10 cellular contexts compared by ENCODE assay signal in genomic region chr17:60401819-60402218, GRCh38. TPM values are rescaled to one million over a fixed set of nuclear protein-coding genes. Genes with fewer than 3 reads are reported as not detected.
"Had no signal": no experiment of that assay in that cellular context is flagged by ENCODE, and none has a peak within 500 bp of the region (broad histone marks: within the 10 kb centered on the region; RNA-seq: fewer than 3 reads in every experiment).

No MANE protein-coding gene starts in this region.

- DNase-seq: IMR-90, KBM-7, KG1 had no signal

- H3K9ac ChIP-seq: KMS-11 had no signal

- H3K9me3 Mint-ChIP-seq: IgD-negative memory B cell had no signal

- H3K4me2 ChIP-seq: KMS-11 had no signal

- H3K36me3 Mint-ChIP-seq: IgD-negative memory B cell had no signal

- H3K27ac ChIP-seq: HL-60, KMS-11 had no signal

- H3K27ac Mint-ChIP-seq: IgD-negative memory B cell had no signal

- H3K27me3 Mint-ChIP-seq: IgD-negative memory B cell had no signal

- FAIRE-seq: HepG2, HTR-8/SVneo had no signal

RNA-seq across cellular contexts. Expression of gene CHCT1, which starts 20.5 kb away (rescaled TPM):
- total RNA-seq: HepG2, HT-29, HT1080, IMR-90 had no signal
- polyA plus RNA-seq: HepG2, IgD-negative memory B cell, IMR-90 had no signal
